11 cellular contexts compared by ENCODE assay signal in genomic region chr2:186887107-186888090, GRCh38. TPM values are rescaled to one million over a fixed set of nuclear protein-coding genes. Genes with fewer than 3 reads are reported as not detected.
DNase-seq lines count a peak whose midpoint lies in the region; ATAC-seq and TF ChIP-seq lines count a peak whose summit lies in the region.
"Had no signal": no experiment of that assay in that cellular context is flagged by ENCODE, and none has a peak within 500 bp of the region (broad histone marks: within the 10 kb centered on the region; RNA-seq: fewer than 3 reads in every experiment).

No MANE protein-coding gene starts in this region.

- DNase-seq in GM20000 (ENCODE audit: low spot score) (peak; percentile 6), WTC11 (ENCODE audit: low spot score) (no peak), left ventricle myocardium inferior (peak; percentile 55), tibial artery (peak; percentile 73 to 74), NCI-H1694 (lab: John Stamatoyannopoulos, UW) (no peak), SKM-1 (lab: John Stamatoyannopoulos, UW; ENCODE audit: unreplicated experiment) (no peak)
- DNase-seq: activated B cell treated with CpG ODN at 0.5 μM for 24 hours, activated gamma-delta T cell had no signal

- H3K9me3 ChIP-seq in left ventricle myocardium inferior (replicated peaks): peaks cover 6% of the 10 kb centered on the region
- H3K9me3 ChIP-seq in tibial artery: peaks cover 0 to 4% (median 0%) of the 10 kb centered on the region in 3 donors
- H3K9me3 ChIP-seq: prostate gland had no signal

- intact Hi-C loops in left ventricle myocardium inferior (cut with micrococcal nuclease): no loop called here
- intact Hi-C loops in tibial artery (cut with DNase I; ENCODE audit: low total_unique reads): no loop called here

- H3K27ac ChIP-seq in left ventricle myocardium inferior (replicated peaks): peak overlapping the region; percentile 70
- peak overlapping the region; percentile 52 to 72 for H3K27ac ChIP-seq in tibial artery
- H3K27ac ChIP-seq: prostate gland had no signal

- POLR2A ChIA-PET in WTC11 (lab: Charles Lee): no interaction called here

- no peaks in the 10 kb centered on the region; the same call in 1 of the 2 replicates for H3K9me3 Mint-ChIP-seq in WTC11
- H3K9me3 Mint-ChIP-seq: activated B cell treated with CpG ODN at 0.5 μM for 24 hours had no signal

- CTCF ChIA-PET in WTC11 (lab: Charles Lee): interaction anchor here (1.1 kb wide), 1 partner anchor 25 kb away, joined by 3 read pairs; no protein-coding TSS in a partner anchor

- H3K27me3 ChIP-seq in left ventricle myocardium inferior (ENCODE audit: low read depth) (no peaks in the 10 kb centered on the region), tibial artery (no peaks in the 10 kb centered on the region)

- ATAC-seq in WTC11: peak; percentile 46
- no peak for ATAC-seq in GM19023 (IDR thresholded peaks at IDR 0.05; ENCODE audit: unreplicated experiment)
- no peak for ATAC-seq in HG02588 (IDR thresholded peaks at IDR 0.05; ENCODE audit: unreplicated experiment)

- H3K4me1 ChIP-seq in left ventricle myocardium inferior: peaks cover 42% of the 10 kb centered on the region
- peaks cover 0 to 70% (median 26%) of the 10 kb centered on the region in 4 donors for H3K4me1 ChIP-seq in tibial artery
- H3K4me1 ChIP-seq: prostate gland had no signal

- no peaks in the 10 kb centered on the region for H3K36me3 Mint-ChIP-seq in WTC11

- no peak overlapping the region for H3K4me3 Mint-ChIP-seq in WTC11
- H3K4me3 Mint-ChIP-seq: activated B cell treated with CpG ODN at 0.5 μM for 24 hours had no signal

- H3K36me3 ChIP-seq in left ventricle myocardium inferior (no peaks in the 10 kb centered on the region), tibial artery (no peaks in the 10 kb centered on the region)
- H3K36me3 ChIP-seq: prostate gland had no signal

- H3K4me1 Mint-ChIP-seq in WTC11: no peaks in the 10 kb centered on the region
- H3K4me1 Mint-ChIP-seq: activated B cell treated with CpG ODN at 0.5 μM for 24 hours had no signal

- no peak overlapping the region for H3K27ac Mint-ChIP-seq in WTC11
- H3K27ac Mint-ChIP-seq: activated B cell treated with CpG ODN at 0.5 μM for 24 hours had no signal

- no peaks in the 10 kb centered on the region for H3K27me3 Mint-ChIP-seq in WTC11 (ENCODE audit: low read depth)
- H3K27me3 Mint-ChIP-seq: activated B cell treated with CpG ODN at 0.5 μM for 24 hours had no signal

- H3K4me3 ChIP-seq in left ventricle myocardium inferior (no peak overlapping the region), tibial artery (no peak overlapping the region)
- H3K4me3 ChIP-seq: prostate gland had no signal

- no peak for TF ChIP-seq CTCF in GM20000 (IDR thresholded peaks at IDR 0.05; ENCODE audit: extremely low read depth, missing control alignments)
- TF ChIP-seq CTCF in WTC11 (IDR thresholded peaks at IDR 0.05): no peak
- TF ChIP-seq CTCF in left ventricle myocardium inferior (IDR thresholded peaks at IDR 0.05; ENCODE audit: borderline replicate concordance): no peak
- TF ChIP-seq CTCF in tibial artery (IDR thresholded peaks at IDR 0.05): no peak

TF ChIP-seq in WTC11, 78 proteins besides CTCF, POLR2A, EP300 and RAD21:
- no peak for TF ChIP-seq MYBL2 (CRISPR knock-in tag; IDR thresholded peaks at IDR 0.05)

RNA-seq across cellular contexts. Expression of gene ZSWIM2, which starts 38.4 kb away (rescaled TPM):
- not detected in 3 replicates for total RNA-seq in WTC11 (2021)
- total RNA-seq in left ventricle myocardium inferior: not detected
- total RNA-seq: activated B cell treated with CpG ODN at 0.5 μM for 24 hours had no signal

Comparison
In these comparisons a context has a peak if more than half of its experiments do, and no peak if none do; other contexts are left out.
1. DNase-seq: peak in GM20000 (single experiment), left ventricle myocardium inferior (single experiment) and tibial artery (2 of 2); none in WTC11 (single experiment), NCI-H1694 (single experiment) and SKM-1 (single experiment).